ENCODE assay signal across 1 cellular context in genomic region chr7:151717415-151717814, GRCh38.
TF ChIP-seq lines count a peak whose summit lies in the region.

No MANE protein-coding gene starts in this region.

TF ChIP-seq in liver, 16 proteins besides CTCF, POLR2A, EP300 and RAD21 (continued from another document):
- peak; percentile 85 to 88 for TF ChIP-seq EGR1 (IDR thresholded peaks at IDR 0.05; ENCODE audit: low read depth in 2 of 2)
- TF ChIP-seq HNF4A (conservative IDR thresholded peaks at IDR 0.05) = peak in 1 of 2 donors; percentile 45
- TF ChIP-seq ZBTB33 (IDR thresholded peaks at IDR 0.05) = no peak
- no peak for TF ChIP-seq FOXA1 (IDR thresholded peaks at IDR 0.05)
- peak in 1 of 2 donors; percentile 56 for TF ChIP-seq RXRA (IDR thresholded peaks at IDR 0.05)
- TF ChIP-seq JUND (IDR thresholded peaks at IDR 0.05) = no peak
- TF ChIP-seq, protein P1, sequence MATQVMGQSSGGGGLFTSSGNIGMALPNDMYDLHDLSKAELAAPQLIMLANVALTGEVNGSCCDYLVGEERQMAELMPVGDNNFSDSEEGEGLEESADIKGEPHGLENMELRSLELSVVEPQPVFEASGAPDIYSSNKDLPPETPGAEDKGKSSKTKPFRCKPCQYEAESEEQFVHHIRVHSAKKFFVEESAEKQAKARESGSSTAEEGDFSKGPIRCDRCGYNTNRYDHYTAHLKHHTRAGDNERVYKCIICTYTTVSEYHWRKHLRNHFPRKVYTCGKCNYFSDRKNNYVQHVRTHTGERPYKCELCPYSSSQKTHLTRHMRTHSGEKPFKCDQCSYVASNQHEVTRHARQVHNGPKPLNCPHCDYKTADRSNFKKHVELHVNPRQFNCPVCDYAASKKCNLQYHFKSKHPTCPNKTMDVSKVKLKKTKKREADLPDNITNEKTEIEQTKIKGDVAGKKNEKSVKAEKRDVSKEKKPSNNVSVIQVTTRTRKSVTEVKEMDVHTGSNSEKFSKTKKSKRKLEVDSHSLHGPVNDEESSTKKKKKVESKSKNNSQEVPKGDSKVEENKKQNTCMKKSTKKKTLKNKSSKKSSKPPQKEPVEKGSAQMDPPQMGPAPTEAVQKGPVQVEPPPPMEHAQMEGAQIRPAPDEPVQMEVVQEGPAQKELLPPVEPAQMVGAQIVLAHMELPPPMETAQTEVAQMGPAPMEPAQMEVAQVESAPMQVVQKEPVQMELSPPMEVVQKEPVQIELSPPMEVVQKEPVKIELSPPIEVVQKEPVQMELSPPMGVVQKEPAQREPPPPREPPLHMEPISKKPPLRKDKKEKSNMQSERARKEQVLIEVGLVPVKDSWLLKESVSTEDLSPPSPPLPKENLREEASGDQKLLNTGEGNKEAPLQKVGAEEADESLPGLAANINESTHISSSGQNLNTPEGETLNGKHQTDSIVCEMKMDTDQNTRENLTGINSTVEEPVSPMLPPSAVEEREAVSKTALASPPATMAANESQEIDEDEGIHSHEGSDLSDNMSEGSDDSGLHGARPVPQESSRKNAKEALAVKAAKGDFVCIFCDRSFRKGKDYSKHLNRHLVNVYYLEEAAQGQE (IDR thresholded peaks at IDR 0.05) = peak; percentile 67
- TF ChIP-seq, protein P2, sequence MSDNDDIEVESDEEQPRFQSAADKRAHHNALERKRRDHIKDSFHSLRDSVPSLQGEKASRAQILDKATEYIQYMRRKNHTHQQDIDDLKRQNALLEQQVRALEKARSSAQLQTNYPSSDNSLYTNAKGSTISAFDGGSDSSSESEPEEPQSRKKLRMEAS (IDR thresholded peaks at IDR 0.05) = no peak
- peak; percentile 13 for TF ChIP-seq SP1 (IDR thresholded peaks at IDR 0.05)
- TF ChIP-seq FOXA2 (IDR thresholded peaks at IDR 0.05) = no peak
- TF ChIP-seq YY1 (IDR thresholded peaks at IDR 0.05) = peak; percentile 86
